ENCODE assay signal across 8 cellular contexts in the genomic region with DNA sequence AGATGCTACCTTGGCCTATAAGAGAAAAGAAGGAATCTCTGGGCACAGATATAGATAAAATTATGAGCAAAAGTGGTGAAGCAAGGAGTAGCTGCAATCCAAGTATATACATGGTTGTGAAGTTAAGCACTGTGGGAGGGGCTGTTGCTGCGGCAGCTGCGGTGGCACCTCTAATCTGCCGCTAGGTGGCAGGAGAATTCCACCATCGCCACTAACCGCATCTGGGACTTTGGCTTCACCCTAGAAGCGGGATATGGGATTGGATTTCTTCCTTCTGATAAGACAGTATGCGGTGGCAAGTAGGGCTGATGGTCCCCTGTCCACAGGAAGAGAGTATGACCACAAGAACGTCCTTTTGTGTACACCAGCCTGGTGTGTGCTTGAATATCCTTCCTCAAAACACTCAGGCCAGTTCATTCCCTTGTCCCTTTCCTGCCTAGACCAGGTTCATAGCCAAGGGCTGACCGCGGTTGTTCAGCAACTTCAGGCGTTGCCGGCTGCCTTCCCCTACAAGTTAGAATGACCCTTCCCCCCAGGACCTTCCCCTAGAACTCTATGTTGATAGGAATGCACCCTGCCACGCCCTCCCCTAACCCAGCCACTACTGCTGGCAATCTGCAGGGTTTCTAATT. TPM values are rescaled to one million over a fixed set of nuclear protein-coding genes. Genes with fewer than 3 reads are reported as not detected.
DNase-seq lines count a peak whose midpoint lies in the region; ATAC-seq and TF ChIP-seq lines count a peak whose summit lies in the region.

No MANE protein-coding gene starts in this region.

- no peak for ATAC-seq in HG03196 (IDR thresholded peaks at IDR 0.05; ENCODE audit: unreplicated experiment)

- H3K27me3 ChIP-seq in NT2/D1 (ENCODE audit: insufficient read depth, insufficient read length) (peaks cover 25% of the 10 kb centered on the region), adipocyte (replicated peaks; ENCODE audit: control insufficient read depth, insufficient read depth, low read length) (peaks cover 12% of the 10 kb centered on the region), left ventricle myocardium inferior (ENCODE audit: low read depth) (peaks cover 66% of the 10 kb centered on the region), prostate gland (replicated peaks; ENCODE audit: insufficient read depth) (no peaks in the 10 kb centered on the region)

- H3K9me3 ChIP-seq in NT2/D1 (ENCODE audit: insufficient read depth, low read length) = no peaks in the 10 kb centered on the region
- H3K9me3 ChIP-seq in adipocyte (ENCODE audit: control insufficient read depth, low read length) = no peaks in the 10 kb centered on the region
- no peaks in the 10 kb centered on the region for H3K9me3 ChIP-seq in left ventricle myocardium inferior (replicated peaks)
- H3K9me3 ChIP-seq in prostate gland = no peaks in the 10 kb centered on the region

- H3K27ac ChIP-seq in left ventricle myocardium inferior (replicated peaks) = no peak overlapping the region
- no peak overlapping the region for H3K27ac ChIP-seq in prostate gland

- TF ChIP-seq CTCF in left ventricle myocardium inferior (IDR thresholded peaks at IDR 0.05; ENCODE audit: borderline replicate concordance) (peak; percentile 87), prostate gland (IDR thresholded peaks at IDR 0.05) (peak in 3 of 4 experiments; percentile 67 to 76 (median 73))

- H3K4me1 ChIP-seq in NT2/D1 (ENCODE audit: insufficient read depth, insufficient read length) (peaks cover 6% of the 10 kb centered on the region), adipocyte (ENCODE audit: control insufficient read depth, insufficient read depth, low read length) (peaks cover 8% of the 10 kb centered on the region), left ventricle myocardium inferior (no peaks in the 10 kb centered on the region), prostate gland (replicated peaks) (no peaks in the 10 kb centered on the region)

- DNase-seq in GDM1 (lab: John Stamatoyannopoulos, UW) (peak; percentile 26), HT1080 (ENCODE audit: low read depth) (peak; percentile 61), NT2/D1 (ENCODE audit: low read depth, low spot score) (no peak), adipocyte (ENCODE audit: low read depth) (peak; percentile 53), left ventricle myocardium inferior (peak; percentile 38), prostate gland (ENCODE audit: low spot score) (peak; percentile 32), 8988T (no peak)

- intact Hi-C loops in left ventricle myocardium inferior (cut with micrococcal nuclease) (loop anchor here (10.0 kb wide), 1 partner anchor 232 kb away; no protein-coding TSS in a partner anchor), prostate gland (cut with DNase I) (loop anchor here (10.0 kb wide), 1 partner anchor 232 kb away; no protein-coding TSS in a partner anchor)

- H3K4me3 ChIP-seq in NT2/D1 (ENCODE audit: insufficient read length, low read depth) = no peak overlapping the region
- no peak overlapping the region for H3K4me3 ChIP-seq in adipocyte (ENCODE audit: low read length)
- no peak overlapping the region for H3K4me3 ChIP-seq in left ventricle myocardium inferior
- H3K4me3 ChIP-seq in prostate gland = no peak overlapping the region

- peak overlapping the region; percentile 39 for H3K9ac ChIP-seq in NT2/D1 (ENCODE audit: insufficient read length, low read depth)
- no peak overlapping the region for H3K9ac ChIP-seq in adipocyte (ENCODE audit: low read length)

- WGBS in prostate gland = 13% methylated on average over 13 of the region's 13 CpGs

- H3K36me3 ChIP-seq in NT2/D1 (ENCODE audit: insufficient read depth, insufficient read length, low read length) = peaks cover 10% of the 10 kb centered on the region
- H3K36me3 ChIP-seq in adipocyte (ENCODE audit: control insufficient read depth, insufficient read depth, low read length, severe bottlenecking) = no peaks in the 10 kb centered on the region
- no peaks in the 10 kb centered on the region for H3K36me3 ChIP-seq in left ventricle myocardium inferior
- no peaks in the 10 kb centered on the region for H3K36me3 ChIP-seq in prostate gland

- no peak for TF ChIP-seq POLR2A in prostate gland (IDR thresholded peaks at IDR 0.05)

RNA-seq across cellular contexts. Expression of gene MAGEL2, which starts 5.1 kb away (rescaled TPM):
- not detected in 2 replicates for total RNA-seq in HT1080 (2014; rRNA removed; shearing (Covaris generic))
- polyA plus RNA-seq in HT1080 (2015; cell fraction: cytosol; rRNA removed) = 0.03 TPM in 1 of 2 replicates, not detected in the other
- 0.02 and 0.06 TPM in 2 replicates for polyA plus RNA-seq in HT1080 (2015; cell fraction: nucleus; rRNA removed)
- total RNA-seq in left ventricle myocardium inferior = not detected
- 1 to 10 TPM in 1 of 2 donors, under 1 TPM in 1; 0.82 to 3.1 TPM for total RNA-seq in prostate gland

RNA-seq across cellular contexts. Expression of gene NDN, which starts 44.6 kb away (rescaled TPM):
- total RNA-seq in HT1080 (2014; rRNA removed; shearing (Covaris generic)) = 3.7 and 4.0 TPM in 2 replicates
- polyA plus RNA-seq in HT1080 (2015; cell fraction: cytosol; rRNA removed) = 14.9 and 15.0 TPM in 2 replicates
- polyA plus RNA-seq in HT1080 (2015; cell fraction: nucleus; rRNA removed) = 11.2 and 13.3 TPM in 2 replicates
- 35.2 TPM for total RNA-seq in left ventricle myocardium inferior
- 100 to 1,000 TPM in 1 of 2 donors, 10 to 100 TPM in 1; 46.9 to 121 TPM for total RNA-seq in prostate gland

Comparison
In these comparisons a context has a peak if more than half of its experiments do, and no peak if none do; other contexts are left out.
1. DNase-seq: peak in GDM1 (single experiment), HT1080 (single experiment), adipocyte (single experiment), left ventricle myocardium inferior (single experiment) and prostate gland (single experiment); none in NT2/D1 (single experiment) and 8988T (single experiment).